Comparison of ENCODE assay signal across 9 cellular contexts in genomic region chr5:141529002-141529401, GRCh38. TPM values are rescaled to one million over a fixed set of nuclear protein-coding genes. Genes with fewer than 3 reads are reported as not detected.
DNase-seq lines count a peak whose midpoint lies in the region; ATAC-seq and TF ChIP-seq lines count a peak whose summit lies in the region.
"Had no signal": no experiment of that assay in that cellular context is flagged by ENCODE, and none has a peak within 500 bp of the region (broad histone marks: within the 10 kb centered on the region; RNA-seq: fewer than 3 reads in every experiment).

No MANE protein-coding gene starts in this region.

- H3K36me3 ChIP-seq in SK-N-SH (replicated peaks in 1 of 2; ENCODE audit: control insufficient read depth in 1 of 2, insufficient read depth in 2 of 2, low read length in 1 of 2) (peaks cover 0 to 24% of the 10 kb centered on the region in 2 experiments), right atrium auricular region (peaks cover 53% of the 10 kb centered on the region), upper lobe of left lung (peaks cover 9 to 68% (median 43%) of the 10 kb centered on the region in 4 donors), mesendoderm (ENCODE audit: control insufficient read depth, insufficient read depth, low read length) (peaks cover 8% of the 10 kb centered on the region)
- H3K36me3 ChIP-seq in CD8-positive, alpha-beta memory T cell (ENCODE audit: insufficient read depth, low read length) = peaks cover 63% of the 10 kb centered on the region

- TF ChIP-seq POLR2A in upper lobe of left lung (IDR thresholded peaks at IDR 0.05) = no peak

- H2AFZ ChIP-seq in SK-N-SH (ENCODE audit: low read depth) = no peak overlapping the region; the same call in 1 of the 2 replicates

- no peak overlapping the region for H2AK5ac ChIP-seq in mesendoderm (ENCODE audit: low read length)

- no peak overlapping the region for H4K8ac ChIP-seq in mesendoderm (ENCODE audit: low read depth, low read length)

- no peak for DNase-seq in activated naive CD4-positive, alpha-beta T cell treated with Interleukin-2 at 50 U/mL for 16 hours
- DNase-seq in SK-N-SH (no peak), right atrium auricular region (ENCODE audit: low spot score) (no peak), upper lobe of left lung (no peak), mesendoderm (no peak)
- DNase-seq in activated naive CD4-positive, alpha-beta T cell (lab: John Stamatoyannopoulos, UW) = no peak
- DNase-seq in CD8-positive, alpha-beta memory T cell = no peak
- DNase-seq: NCI-H1105 had no signal

- peak in 1 of 2 donors; percentile 40 for ATAC-seq in upper lobe of left lung (ENCODE audit: low FRiP score in 2 of 2)

- POLR2A ChIA-PET in SK-N-SH (lab: Yijun Ruan, JAX) = no interaction called here
- POLR2A ChIA-PET in CD8-positive, alpha-beta memory T cell (lab: Charles Lee) = no interaction called here

- H2BK5ac ChIP-seq in mesendoderm (ENCODE audit: low read length) = no peak overlapping the region

- H3K9me3 ChIP-seq in SK-N-SH (no peaks in the 10 kb centered on the region), right atrium auricular region (no peaks in the 10 kb centered on the region), upper lobe of left lung (no peaks in the 10 kb centered on the region)
- H3K9me3 ChIP-seq in CD8-positive, alpha-beta memory T cell (ENCODE audit: low read length) = no peaks in the 10 kb centered on the region

- H3K18ac ChIP-seq in mesendoderm (ENCODE audit: low read length) = no peak overlapping the region

- no peak overlapping the region for H3K23ac ChIP-seq in mesendoderm (ENCODE audit: low read length)

- H3K27ac ChIP-seq in SK-N-SH (ENCODE audit: low read depth in 2 of 2, low read length in 1 of 2) = peak overlapping the region; percentile 74 to 82
- peak overlapping the region; percentile 73 to 77 for H3K27ac ChIP-seq in right atrium auricular region
- peak overlapping the region; percentile 52 to 76 (median 67) for H3K27ac ChIP-seq in upper lobe of left lung
- no peak overlapping the region for H3K27ac ChIP-seq in mesendoderm (ENCODE audit: low read depth, low read length)
- H3K27ac ChIP-seq in CD8-positive, alpha-beta memory T cell (ENCODE audit: low read depth, low read length) = no peak overlapping the region

- no peak overlapping the region for H3K4me3 ChIP-seq in SK-N-SH (ENCODE audit: low read depth in 2 of 2, low read length in 1 of 2)
- no peak overlapping the region for H3K4me3 ChIP-seq in right atrium auricular region
- H3K4me3 ChIP-seq in upper lobe of left lung = no peak overlapping the region
- H3K4me3 ChIP-seq in mesendoderm (ENCODE audit: low read length) = no peak overlapping the region
- H3K4me3 ChIP-seq in CD8-positive, alpha-beta memory T cell (ENCODE audit: low read length) = no peak overlapping the region

- TF ChIP-seq CTCF in SK-N-SH (IDR thresholded peaks at IDR 0.05) (no peak), right atrium auricular region (IDR thresholded peaks at IDR 0.05) (no peak), upper lobe of left lung (IDR thresholded peaks at IDR 0.05) (no peak)

- H3K27me3 ChIP-seq in SK-N-SH (ENCODE audit: insufficient read depth) (no peaks in the 10 kb centered on the region), right atrium auricular region (no peaks in the 10 kb centered on the region), upper lobe of left lung (no peaks in the 10 kb centered on the region), mesendoderm (ENCODE audit: insufficient read depth, low read length, poor library complexity) (no peaks in the 10 kb centered on the region)
- no peaks in the 10 kb centered on the region for H3K27me3 ChIP-seq in CD8-positive, alpha-beta memory T cell (ENCODE audit: insufficient read depth, low read length, poor library complexity, severe bottlenecking)

- no peak overlapping the region for H2BK120ac ChIP-seq in mesendoderm (ENCODE audit: low read depth, low read length)

- no peak overlapping the region for H3K56ac ChIP-seq in mesendoderm (ENCODE audit: low read length)

- H3K4ac ChIP-seq in mesendoderm (ENCODE audit: low read depth, low read length) = no peak overlapping the region

- H3K4me2 ChIP-seq in SK-N-SH (peak overlapping the region; percentile 53), mesendoderm (ENCODE audit: low read length) (no peak overlapping the region)

- peaks cover 32% of the 10 kb centered on the region for H3F3A ChIP-seq in SK-N-SH (replicated peaks; ENCODE audit: insufficient read depth)

- WGBS in SK-N-SH (ENCODE audit: low lambda C conversion rate) = 49% methylated on average over 5 of the region's 5 CpGs
- 87 to 89% methylated on average over 5 of the region's 5 CpGs for WGBS in upper lobe of left lung, 2 donors
- no CpG with 5 or more reads among the region's 5 CpGs for WGBS in mesendoderm (ENCODE audit: extremely low coverage, insufficient coverage, low lambda C conversion rate)

- no peaks in the 10 kb centered on the region for H3K9me3 Mint-ChIP-seq in activated naive CD4-positive, alpha-beta T cell treated with anti-CD3 and anti-CD28 coated beads, Interleukin-2, amount 50 U/mL, for 24 hours
- H3K9me3 Mint-ChIP-seq in CD8-positive, alpha-beta memory T cell = no peaks in the 10 kb centered on the region

- peak overlapping the region; percentile 91 for H3K27ac Mint-ChIP-seq in activated naive CD4-positive, alpha-beta T cell treated with anti-CD3 and anti-CD28 coated beads, Interleukin-2, amount 50 U/mL, for 24 hours
- peak overlapping the region in 4 of 8 donors; percentile 43 to 68 (median 62) for H3K27ac Mint-ChIP-seq in CD8-positive, alpha-beta memory T cell

- H3K4me1 ChIP-seq in SK-N-SH (ENCODE audit: control insufficient read depth in 1 of 2, insufficient read depth in 2 of 2, low read depth in 1 of 2, low read length in 1 of 2) (peaks cover 32 to 46% of the 10 kb centered on the region in 2 experiments), right atrium auricular region (peaks cover 0 to 38% of the 10 kb centered on the region in 2 donors), upper lobe of left lung (peaks cover 12 to 23% (median 16%) of the 10 kb centered on the region in 4 donors), mesendoderm (ENCODE audit: control insufficient read depth, low read depth, low read length) (peaks cover 3% of the 10 kb centered on the region)
- no peaks in the 10 kb centered on the region for H3K4me1 ChIP-seq in CD8-positive, alpha-beta memory T cell (ENCODE audit: insufficient read depth, low read length)

- H3K4me3 Mint-ChIP-seq in activated naive CD4-positive, alpha-beta T cell treated with anti-CD3 and anti-CD28 coated beads, Interleukin-2, amount 50 U/mL, for 24 hours = no peak overlapping the region
- H3K4me3 Mint-ChIP-seq in CD8-positive, alpha-beta memory T cell = no peak overlapping the region

- H4K20me1 ChIP-seq in SK-N-SH (ENCODE audit: insufficient read depth) = no peaks in the 10 kb centered on the region

- TF ChIP-seq EP300 in SK-N-SH (IDR thresholded peaks at IDR 0.05; ENCODE audit: borderline replicate concordance in 1 of 2, low read depth in 1 of 2, low read length in 1 of 2) (no peak; a peak in 1 of 4 replicates), upper lobe of left lung (IDR thresholded peaks at IDR 0.05) (no peak)

- peak overlapping the region; percentile 25; the same call in 1 of the 2 replicates for H3K9ac ChIP-seq in SK-N-SH
- H3K9ac ChIP-seq in mesendoderm (ENCODE audit: low read length) = no peak overlapping the region

- peaks cover 18% of the 10 kb centered on the region for H3K4me1 Mint-ChIP-seq in activated naive CD4-positive, alpha-beta T cell treated with anti-CD3 and anti-CD28 coated beads, Interleukin-2, amount 50 U/mL, for 24 hours
- peaks cover 6 to 10% (median 9%) of the 10 kb centered on the region in 3 donors for H3K4me1 Mint-ChIP-seq in CD8-positive, alpha-beta memory T cell

- no peaks in the 10 kb centered on the region for H3K27me3 Mint-ChIP-seq in activated naive CD4-positive, alpha-beta T cell treated with anti-CD3 and anti-CD28 coated beads, Interleukin-2, amount 50 U/mL, for 24 hours
- H3K27me3 Mint-ChIP-seq in CD8-positive, alpha-beta memory T cell = peaks cover 0 to 3% of the 10 kb centered on the region in 2 donors

- no peak for TF ChIP-seq RAD21 in SK-N-SH (IDR thresholded peaks at IDR 0.05; ENCODE audit: low read length)

- H3K36me3 Mint-ChIP-seq in activated naive CD4-positive, alpha-beta T cell treated with anti-CD3 and anti-CD28 coated beads, Interleukin-2, amount 50 U/mL, for 24 hours = peaks cover 21% of the 10 kb centered on the region
- peaks cover 11 to 38% (median 36%) of the 10 kb centered on the region in 3 donors for H3K36me3 Mint-ChIP-seq in CD8-positive, alpha-beta memory T cell

- H4K5ac ChIP-seq in mesendoderm (ENCODE audit: low read length) = no peak overlapping the region

- CTCF ChIA-PET in SK-N-SH (lab: Yijun Ruan, JAX) = interaction anchor here (1.3 to 13.1 kb wide), 4 partner anchors 16 to 54 kb away, joined by 3 to 191 read pairs (median 6); no protein-coding TSS in a partner anchor
- CTCF ChIA-PET in CD8-positive, alpha-beta memory T cell (lab: Charles Lee) = interaction anchor here (1.0 to 1.8 kb wide), 3 partner anchors 13 to 29 kb away, joined by 5 to 8 read pairs (median 7); no protein-coding TSS in a partner anchor

- H3K79me1 ChIP-seq in mesendoderm (ENCODE audit: low read length) = peaks cover 4% of the 10 kb centered on the region

- H3K9me2 ChIP-seq in SK-N-SH = no peaks in the 10 kb centered on the region

- no peak overlapping the region for H2BK15ac ChIP-seq in mesendoderm (replicated peaks; ENCODE audit: low read depth)

- H3K79me2 ChIP-seq in SK-N-SH (ENCODE audit: insufficient read depth) (peaks cover 4% of the 10 kb centered on the region; the same call in 1 of the 2 replicates), mesendoderm (ENCODE audit: control insufficient read depth, insufficient read depth, low read length) (no peaks in the 10 kb centered on the region)

RNA-seq across cellular contexts. Expression of gene PCDHGC5, which starts 40.1 kb away (rescaled TPM):
- 1.9 and 2.0 TPM in 2 replicates for polyA plus RNA-seq in SK-N-SH (2012; rRNA removed)
- polyA plus RNA-seq in SK-N-SH (2012; cell fraction: cytosol; rRNA removed) = 0.99 and 1.3 TPM in 2 replicates
- 7.5 and 8.1 TPM in 2 replicates for polyA plus RNA-seq in SK-N-SH (2012; cell fraction: nucleus; rRNA removed)
- total RNA-seq in right atrium auricular region (1 to 10 TPM; 1.4 to 1.7 TPM), upper lobe of left lung (10 to 100 TPM in 1 of 6 donors, 1 to 10 TPM in 3, under 1 TPM in 2; 0.61 to 11.5 (median 1.4) TPM)
- polyA plus RNA-seq in mesendoderm (2013, experiment 1 of 2) = 0.08 TPM
- polyA plus RNA-seq in mesendoderm (2013, experiment 2 of 2) = 0.11 TPM
- not detected for total RNA-seq in CD8-positive, alpha-beta memory T cell
- polyA plus RNA-seq in CD8-positive, alpha-beta memory T cell = not detected

RNA-seq across cellular contexts. Expression of gene PCDHGC4, which starts 44.2 kb away (rescaled TPM):
- 0.53 and 0.78 TPM in 2 replicates for polyA plus RNA-seq in SK-N-SH (2012; rRNA removed)
- polyA plus RNA-seq in SK-N-SH (2012; cell fraction: cytosol; rRNA removed) = 0.27 and 0.50 TPM in 2 replicates
- polyA plus RNA-seq in SK-N-SH (2012; cell fraction: nucleus; rRNA removed) = 2.4 and 2.6 TPM in 2 replicates
- 1 to 10 TPM; 1.5 to 1.7 TPM for total RNA-seq in right atrium auricular region
- 10 to 100 TPM in 1 of 6 donors, 1 to 10 TPM in 4, under 1 TPM in 1; 0.69 to 24.7 (median 1.8) TPM for total RNA-seq in upper lobe of left lung
- 2.0 TPM for polyA plus RNA-seq in mesendoderm (2013, experiment 1 of 2)
- 1.8 TPM for polyA plus RNA-seq in mesendoderm (2013, experiment 2 of 2)
- not detected for total RNA-seq in CD8-positive, alpha-beta memory T cell
- polyA plus RNA-seq in CD8-positive, alpha-beta memory T cell = not detected

RNA-seq across cellular contexts. Expression of gene PCDHGC3, which starts 53.2 kb away (rescaled TPM):
- polyA plus RNA-seq in SK-N-SH (2012; rRNA removed) = 55.8 and 97.0 TPM in 2 replicates
- 63.1 and 99.3 TPM in 2 replicates for polyA plus RNA-seq in SK-N-SH (2012; cell fraction: cytosol; rRNA removed)
- 87.3 and 94.5 TPM in 2 replicates for polyA plus RNA-seq in SK-N-SH (2012; cell fraction: nucleus; rRNA removed)
- 10 to 100 TPM; 24.1 to 38.3 TPM for total RNA-seq in right atrium auricular region
- 100 to 1,000 TPM in 1 of 6 donors, 10 to 100 TPM in 5; 26.4 to 116 (median 50.1) TPM for total RNA-seq in upper lobe of left lung
- polyA plus RNA-seq in mesendoderm (2013, experiment 1 of 2) = 24.0 TPM
- polyA plus RNA-seq in mesendoderm (2013, experiment 2 of 2) = 23.6 TPM
- total RNA-seq in CD8-positive, alpha-beta memory T cell = under 1 TPM; 0.11 to 0.15 TPM
- polyA plus RNA-seq in CD8-positive, alpha-beta memory T cell = not detected

Comparison
In these comparisons a context has a peak if more than half of its experiments do, and no peak if none do; other contexts are left out.
1. H3K27ac ChIP-seq: peak in SK-N-SH (2 of 2), right atrium auricular region (2 of 2) and upper lobe of left lung (4 of 4); none in mesendoderm (single experiment) and CD8-positive, alpha-beta memory T cell (single experiment).
2. RNA of gene PCDHGC3, which starts 53.2 kb away (total RNA-seq): 26.4 to 116 TPM in upper lobe of left lung and 24.1 to 38.3 TPM in right atrium auricular region; 0.11 to 0.15 TPM in CD8-positive, alpha-beta memory T cell; every median in the first group is over 10 times any median in the second.